In genomic region chr18:55343396-55344073, GRCh38 we compare ENCODE assay signal across 8 cellular contexts.
DNase-seq lines count a peak whose midpoint lies in the region; ATAC-seq and TF ChIP-seq lines count a peak whose summit lies in the region.

No MANE protein-coding gene starts in this region.

- no peaks in the 10 kb centered on the region for H3K27me3 ChIP-seq in uterus

- no peaks in the 10 kb centered on the region for H3K9me3 ChIP-seq in uterus

- no peaks in the 10 kb centered on the region for H3K36me3 ChIP-seq in uterus

- peak; percentile 56 to 71 (median 66) for TF ChIP-seq CTCF in uterus (IDR thresholded peaks at IDR 0.05)

- no peak for TF ChIP-seq POLR2A in uterus (IDR thresholded peaks at IDR 0.05)

- H3K27ac ChIP-seq in uterus: no peak overlapping the region

- DNase-seq in NCI-H748 (lab: John Stamatoyannopoulos, UW; ENCODE audit: unreplicated experiment): peak; percentile 41
- DNase-seq in NCI-H748 treated with DMSO at 0.1 percent for 48 hours (lab: John Stamatoyannopoulos, UW): no peak
- DNase-seq in SK-MEL-5 (ENCODE audit: low read depth, low spot score): peak; percentile 47
- no peak for DNase-seq in left cardiac atrium
- DNase-seq in uterus: no peak
- DNase-seq in NCI-H1436 treated with DMSO at 0.1 percent for 48 hours (lab: John Stamatoyannopoulos, UW): no peak
- DNase-seq in HEK293T (ENCODE audit: extremely low spot score): no peak

- H3K4me3 ChIP-seq in uterus: no peak overlapping the region

- intact Hi-C loops in left cardiac atrium (cut with DNase I) (loop anchor here in 1 of 2 donors (10.0 kb wide), 2 partner anchors 61 to 241 kb away; partner anchors contain the start of gene TCF4), uterus (cut with DNase I; ENCODE audit: low total_unique reads) (no loop called here)

- in situ Hi-C loops in SK-MEL-5 (cut with HindIII; ENCODE audit: low pct_unique_long_range_greater_than_20kb, low sequenced_read_pairs): no loop called here

- H3K4me1 ChIP-seq in uterus: no peaks in the 10 kb centered on the region

- POLR2A ChIA-PET in HEK293T (lab: Yijun Ruan, JAX): no interaction called here

- CTCF ChIA-PET in HEK293T (lab: Yijun Ruan, JAX): interaction anchor here (0.6 kb wide), 1 partner anchor 995 kb away, joined by 3 read pairs; no protein-coding TSS in a partner anchor

- ATAC-seq in HG03159 (IDR thresholded peaks at IDR 0.05; ENCODE audit: unreplicated experiment): peak; percentile 83
- ATAC-seq in left cardiac atrium: peak; percentile 46 to 57

TF ChIP-seq in HEK293T, 16 proteins besides CTCF, POLR2A, EP300 and RAD21:
- TF ChIP-seq FOXK2 (IDR thresholded peaks at IDR 0.05) (no peak), TARDBP (IDR thresholded peaks at IDR 0.05) (no peak), ELF4 (IDR thresholded peaks at IDR 0.05) (no peak), BHLHE40 (IDR thresholded peaks at IDR 0.05; ENCODE audit: borderline replicate concordance) (no peak), ARNT (IDR thresholded peaks at IDR 0.05) (no peak), L3MBTL2 (conservative IDR thresholded peaks at IDR 0.05) (no peak), FOXA1 (IDR thresholded peaks at IDR 0.05) (no peak), ZNF384 (IDR thresholded peaks at IDR 0.05) (no peak), CTBP1 (IDR thresholded peaks at IDR 0.05; ENCODE audit: borderline replicate concordance) (no peak), FOXM1 (IDR thresholded peaks at IDR 0.05; ENCODE audit: borderline replicate concordance) (no peak), SP1 (IDR thresholded peaks at IDR 0.05) (no peak), HDGF (IDR thresholded peaks at IDR 0.05; ENCODE audit: borderline replicate concordance) (no peak)
- TF ChIP-seq, protein P1, sequence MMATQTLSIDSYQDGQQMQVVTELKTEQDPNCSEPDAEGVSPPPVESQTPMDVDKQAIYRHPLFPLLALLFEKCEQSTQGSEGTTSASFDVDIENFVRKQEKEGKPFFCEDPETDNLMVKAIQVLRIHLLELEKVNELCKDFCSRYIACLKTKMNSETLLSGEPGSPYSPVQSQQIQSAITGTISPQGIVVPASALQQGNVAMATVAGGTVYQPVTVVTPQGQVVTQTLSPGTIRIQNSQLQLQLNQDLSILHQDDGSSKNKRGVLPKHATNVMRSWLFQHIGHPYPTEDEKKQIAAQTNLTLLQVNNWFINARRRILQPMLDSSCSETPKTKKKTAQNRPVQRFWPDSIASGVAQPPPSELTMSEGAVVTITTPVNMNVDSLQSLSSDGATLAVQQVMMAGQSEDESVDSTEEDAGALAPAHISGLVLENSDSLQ (IDR thresholded peaks at IDR 0.05): no peak

Comparison
In these comparisons a context has a peak if more than half of its experiments do, and no peak if none do; other contexts are left out.
1. DNase-seq: peak in NCI-H748 (single experiment) and SK-MEL-5 (single experiment); none in NCI-H748 treated with DMSO at 0.1 percent for 48 hours (single experiment), left cardiac atrium (single experiment), uterus (0 of 2), NCI-H1436 treated with DMSO at 0.1 percent for 48 hours (single experiment) and HEK293T (single experiment).